8 cellular contexts compared by ENCODE assay signal in the genomic region with DNA sequence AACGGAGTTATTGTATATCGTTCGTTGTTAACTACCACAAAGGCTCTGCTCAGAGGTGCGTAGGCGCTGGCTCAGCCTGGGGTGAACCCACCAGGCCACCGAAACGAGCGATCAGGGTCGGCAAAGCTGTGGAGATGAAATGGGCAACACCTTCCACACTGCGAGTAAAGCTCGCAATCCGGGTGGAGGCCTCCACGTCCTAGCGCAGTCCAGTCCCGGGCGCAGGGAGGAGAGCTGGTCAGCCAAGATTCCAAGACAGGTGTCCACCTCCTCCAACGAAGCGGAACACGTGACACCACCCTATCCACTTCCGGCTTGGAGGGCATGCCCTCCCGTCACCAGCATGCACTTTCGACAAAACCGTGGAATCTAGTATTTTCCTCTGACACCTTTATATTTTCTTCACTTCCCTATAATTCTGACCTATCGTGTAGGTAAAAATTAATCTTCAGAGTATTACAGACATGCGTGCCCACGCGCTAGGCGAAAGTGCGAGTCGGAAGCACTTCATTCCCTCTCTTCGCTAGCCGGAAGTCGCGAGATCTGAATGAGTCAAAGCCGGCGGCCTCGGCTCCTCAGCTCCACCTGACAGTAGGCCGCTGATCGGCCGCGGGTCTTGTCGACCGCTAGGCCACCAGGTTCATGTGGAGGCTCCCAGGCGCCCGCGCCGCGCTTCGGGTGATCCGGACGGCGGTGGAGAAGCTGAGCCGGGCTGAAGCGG.
DNase-seq lines count a peak whose midpoint lies in the region; ATAC-seq and FAIRE-seq lines count a peak whose summit lies in the region.

A gene with protein sequence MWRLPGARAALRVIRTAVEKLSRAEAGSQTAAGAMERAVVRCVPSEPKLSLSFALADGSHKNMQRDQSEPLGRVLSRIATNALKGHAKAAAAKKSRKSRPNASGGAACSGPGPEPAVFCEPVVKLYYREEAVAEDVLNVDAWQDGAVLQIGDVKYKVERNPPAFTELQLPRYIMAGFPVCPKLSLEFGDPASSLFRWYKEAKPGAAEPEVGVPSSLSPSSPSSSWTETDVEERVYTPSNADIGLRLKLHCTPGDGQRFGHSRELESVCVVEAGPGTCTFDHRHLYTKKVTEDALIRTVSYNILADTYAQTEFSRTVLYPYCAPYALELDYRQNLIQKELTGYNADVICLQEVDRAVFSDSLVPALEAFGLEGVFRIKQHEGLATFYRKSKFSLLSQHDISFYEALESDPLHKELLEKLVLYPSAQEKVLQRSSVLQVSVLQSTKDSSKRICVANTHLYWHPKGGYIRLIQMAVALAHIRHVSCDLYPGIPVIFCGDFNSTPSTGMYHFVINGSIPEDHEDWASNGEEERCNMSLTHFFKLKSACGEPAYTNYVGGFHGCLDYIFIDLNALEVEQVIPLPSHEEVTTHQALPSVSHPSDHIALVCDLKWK (plus strand): TSS at position 537 of the 721 bp plus-strand sequence. CDS start 106 bp downstream, at position 643.

- DNase-seq in AG08396 (ENCODE audit: low spot score) (peak; percentile 86), NCI-H345 treated with DMSO at 0.1 percent for 48 hours (lab: John Stamatoyannopoulos, UW; ENCODE audit: unreplicated experiment) (peak; percentile 78), caudate nucleus (lab: John Stamatoyannopoulos, UW) (peak; percentile 35 to 96 (median 86))
- DNase-seq in activated CD4-positive, CD25-positive, alpha-beta regulatory T cell (lab: John Stamatoyannopoulos, UW): peak; percentile 63 to 75 (median 66)
- DNase-seq in stimulated activated CD4-positive, alpha-beta T cell treated with anti-CD3 and anti-CD28 coated beads, Interleukin-12 subunit alpha, Interleukin-12 subunit beta, amount 100 ng/mL, for 24 hours (ENCODE audit: low read depth in 2 of 2): peak; percentile 68 to 74

- peak within 1 kb of the TSS; percentile 97 for H3K27ac ChIP-seq in caudate nucleus (ENCODE audit: low read depth, low read length)

- ATAC-seq in GM18907 (IDR thresholded peaks at IDR 0.05; ENCODE audit: unreplicated experiment): peak; percentile 85
- ATAC-seq in HG03139 (IDR thresholded peaks at IDR 0.05; ENCODE audit: unreplicated experiment): peak; percentile 63

- FAIRE-seq in islet of Langerhans (lab: Jason Lieb, UNC): peak; percentile 85

Comparison
In these comparisons a context has a peak if more than half of its experiments do, and no peak if none do; other contexts are left out.
1. Peak in every context shown above with its lines: DNase-seq, ATAC-seq and H3K27ac ChIP-seq.